1 cellular context compared by ENCODE assay signal in the genomic region with DNA sequence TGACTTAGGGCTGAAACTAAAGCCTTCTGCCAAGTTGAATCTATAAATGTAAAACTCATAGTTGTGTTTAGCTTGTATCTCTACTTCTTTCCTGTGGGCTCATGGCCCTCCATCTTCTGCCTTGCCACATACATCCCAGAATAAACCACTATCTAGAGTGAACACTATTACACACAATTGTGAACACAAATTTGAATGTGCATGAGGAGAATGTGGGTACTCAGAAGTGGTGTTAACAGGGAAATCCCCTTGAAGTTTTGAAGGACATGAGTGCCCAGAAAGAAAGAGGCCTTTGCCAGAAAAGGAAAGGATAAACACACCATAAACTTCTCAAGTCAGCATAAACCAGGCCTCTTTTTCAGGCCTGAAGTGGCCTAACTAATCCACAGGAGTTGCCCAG.
TF ChIP-seq lines count a peak whose summit lies in the region.

No MANE protein-coding gene starts in this region.

TF ChIP-seq in K562, 482 proteins besides CTCF, POLR2A, EP300 and RAD21:
- TF ChIP-seq, protein P1, sequence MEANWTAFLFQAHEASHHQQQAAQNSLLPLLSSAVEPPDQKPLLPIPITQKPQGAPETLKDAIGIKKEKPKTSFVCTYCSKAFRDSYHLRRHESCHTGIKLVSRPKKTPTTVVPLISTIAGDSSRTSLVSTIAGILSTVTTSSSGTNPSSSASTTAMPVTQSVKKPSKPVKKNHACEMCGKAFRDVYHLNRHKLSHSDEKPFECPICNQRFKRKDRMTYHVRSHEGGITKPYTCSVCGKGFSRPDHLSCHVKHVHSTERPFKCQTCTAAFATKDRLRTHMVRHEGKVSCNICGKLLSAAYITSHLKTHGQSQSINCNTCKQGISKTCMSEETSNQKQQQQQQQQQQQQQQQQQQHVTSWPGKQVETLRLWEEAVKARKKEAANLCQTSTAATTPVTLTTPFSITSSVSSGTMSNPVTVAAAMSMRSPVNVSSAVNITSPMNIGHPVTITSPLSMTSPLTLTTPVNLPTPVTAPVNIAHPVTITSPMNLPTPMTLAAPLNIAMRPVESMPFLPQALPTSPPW (CRISPR knock-in tag; IDR thresholded peaks at IDR 0.05) = no peak
TF ChIP-seq in K562: peak in this region for 0.
